Comparison of ENCODE assay signal across 18 cellular contexts in genomic region chr2:224163573-224164307, GRCh38.
DNase-seq lines count a peak whose midpoint lies in the region; ATAC-seq, FAIRE-seq and TF ChIP-seq lines count a peak whose summit lies in the region.
"Had no signal": no experiment of that assay in that cellular context is flagged by ENCODE, and none has a peak within 500 bp of the region (broad histone marks: within the 10 kb centered on the region; RNA-seq: fewer than 3 reads in every experiment).

No MANE protein-coding gene starts in this region.

- no peak overlapping the region for H3K27ac Mint-ChIP-seq in activated naive CD4-positive, alpha-beta T cell treated with anti-CD3 and anti-CD28 coated beads for 36 hours
- no peak overlapping the region for H3K27ac Mint-ChIP-seq in neural progenitor cell
- H3K27ac Mint-ChIP-seq: activated CD8-positive, alpha-beta T cell treated with anti-CD3 and anti-CD28 coated beads for 36 hours; mesothelial cell of epicardium; WTC11 had no signal

- WGBS in testis, 2 donors, result 72 to 84% methylated on average over 4 of the region's 4 CpGs

- no peak overlapping the region for H3K9ac ChIP-seq in endothelial cell of umbilical vein (replicated peaks; ENCODE audit: extremely low read depth, insufficient read depth, low read length)
- H3K9ac ChIP-seq in neural progenitor cell, result no peak overlapping the region

- no peaks in the 10 kb centered on the region for H3K79me2 ChIP-seq in endothelial cell of umbilical vein (ENCODE audit: control insufficient read depth, insufficient read depth, low read length)
- H3K79me2 ChIP-seq in neural progenitor cell (ENCODE audit: low read depth), result no peaks in the 10 kb centered on the region

- intact Hi-C loops in endothelial cell of umbilical vein (cut with micrococcal nuclease), result no loop called here
- intact Hi-C loops in left colon (cut with DNase I, micrococcal nuclease), result no loop called here
- intact Hi-C loops in activated naive CD4-positive, alpha-beta T cell treated with anti-CD3 and anti-CD28 coated beads for 36 hours (cut with micrococcal nuclease), result no loop called here
- intact Hi-C loops in testis (cut with DNase I; ENCODE audit: low total_unique reads), result no loop called here

- H3K4me1 Mint-ChIP-seq in activated naive CD4-positive, alpha-beta T cell treated with anti-CD3 and anti-CD28 coated beads for 36 hours (ENCODE audit: low read depth), result peaks cover 2% of the 10 kb centered on the region
- H3K4me1 Mint-ChIP-seq in neural progenitor cell, result no peaks in the 10 kb centered on the region
- H3K4me1 Mint-ChIP-seq: WTC11 had no signal

- POLR2A ChIA-PET in endothelial cell of umbilical vein (lab: Charles Lee), result no interaction called here

- H4K20me1 ChIP-seq in endothelial cell of umbilical vein (replicated peaks; ENCODE audit: control insufficient read depth, extremely low read depth, insufficient read depth, low read length) (no peaks in the 10 kb centered on the region), neural progenitor cell (ENCODE audit: low read depth) (no peaks in the 10 kb centered on the region)

- ATAC-seq in left colon, result peak; percentile 94
- ATAC-seq: activated CD8-positive, alpha-beta T cell treated with anti-CD3 and anti-CD28 coated beads for 36 hours; activated T-cell treated with anti-CD3 and anti-CD28 coated beads, Interleukin-2, amount 50 U/mL, for 4 hours; WTC11 had no signal

- no peaks in the 10 kb centered on the region for H3K9me3 ChIP-seq in endothelial cell of umbilical vein (replicated peaks; ENCODE audit: control insufficient read depth, insufficient read depth, low read length)
- no peaks in the 10 kb centered on the region for H3K9me3 ChIP-seq in neural progenitor cell (ENCODE audit: low read depth)
- no peaks in the 10 kb centered on the region for H3K9me3 ChIP-seq in testis

- peak; percentile 21 for DNase-seq in AG10803 (ENCODE audit: low read depth)
- peak; percentile 73 for DNase-seq in LoVo (ENCODE audit: low spot score)
- DNase-seq in endothelial cell of umbilical vein (ENCODE audit: low read depth, low spot score), result peak; percentile 39
- no peak for DNase-seq in left colon
- DNase-seq in activated naive CD4-positive, alpha-beta T cell treated with anti-CD3 and anti-CD28 coated beads for 36 hours, result no peak
- DNase-seq in neural progenitor cell (ENCODE audit: low spot score), result no peak
- DNase-seq in pons (ENCODE audit: low spot score), result no peak
- DNase-seq in testis, result no peak
- DNase-seq: activated CD8-positive, alpha-beta T cell treated with anti-CD3 and anti-CD28 coated beads for 36 hours; activated T-cell treated with anti-CD3 and anti-CD28 coated beads, Interleukin-2, amount 50 U/mL, for 4 hours; NCI-H2029; NCI-H524; SHP77; stimulated activated CD4-positive, alpha-beta T cell treated with anti-CD3 and anti-CD28 coated beads, Interleukin-4, amount 100 ng/mL, for 1 hour; T-helper 2 cell had no signal

- TF ChIP-seq POLR2A in endothelial cell of umbilical vein (IDR thresholded peaks at IDR 0.05; ENCODE audit: low read depth, low read length), result no peak
- TF ChIP-seq POLR2A in testis (IDR thresholded peaks at IDR 0.05), result no peak

- H3K9me3 Mint-ChIP-seq in activated naive CD4-positive, alpha-beta T cell treated with anti-CD3 and anti-CD28 coated beads for 36 hours, result peaks cover 3% of the 10 kb centered on the region
- no peaks in the 10 kb centered on the region for H3K9me3 Mint-ChIP-seq in neural progenitor cell
- H3K9me3 Mint-ChIP-seq: activated CD8-positive, alpha-beta T cell treated with anti-CD3 and anti-CD28 coated beads for 36 hours; activated T-cell treated with anti-CD3 and anti-CD28 coated beads, Interleukin-2, amount 50 U/mL, for 4 hours had no signal

- no peak for FAIRE-seq in endothelial cell of umbilical vein (lab: Jason Lieb, UNC)
- FAIRE-seq: keratinocyte had no signal

- H3K27ac ChIP-seq in endothelial cell of umbilical vein (ENCODE audit: insufficient read depth, low read depth, low read length) (no peak overlapping the region), neural progenitor cell (no peak overlapping the region), testis (no peak overlapping the region)

- H3F3A ChIP-seq in neural progenitor cell (ENCODE audit: low read depth), result no peaks in the 10 kb centered on the region

- H3K9me1 ChIP-seq in endothelial cell of umbilical vein (replicated peaks; ENCODE audit: control insufficient read depth, extremely low read depth, insufficient read depth, low read length), result no peaks in the 10 kb centered on the region

- peaks cover 2% of the 10 kb centered on the region for H3K27me3 Mint-ChIP-seq in activated naive CD4-positive, alpha-beta T cell treated with anti-CD3 and anti-CD28 coated beads for 36 hours (ENCODE audit: low read depth)
- peaks cover 2% of the 10 kb centered on the region for H3K27me3 Mint-ChIP-seq in neural progenitor cell (ENCODE audit: insufficient read depth, low read depth)

- H3K4me1 ChIP-seq in endothelial cell of umbilical vein (ENCODE audit: control insufficient read depth, extremely low read depth, insufficient read depth, low read length), result no peaks in the 10 kb centered on the region
- H3K4me1 ChIP-seq in neural progenitor cell, result no peaks in the 10 kb centered on the region
- peaks cover 4% of the 10 kb centered on the region for H3K4me1 ChIP-seq in testis

- H3K36me3 ChIP-seq in endothelial cell of umbilical vein (ENCODE audit: control insufficient read depth in 2 of 2, extremely low read depth in 1 of 2, insufficient read depth in 2 of 2, low read length in 2 of 2) (no peaks in the 10 kb centered on the region), neural progenitor cell (no peaks in the 10 kb centered on the region), testis (ENCODE audit: low read depth, missing control alignments) (no peaks in the 10 kb centered on the region)

- H3K27me3 ChIP-seq in endothelial cell of umbilical vein (ENCODE audit: control insufficient read depth in 2 of 2, insufficient read depth in 2 of 2, low read length in 2 of 2) (no peaks in the 10 kb centered on the region), neural progenitor cell (no peaks in the 10 kb centered on the region), testis (no peaks in the 10 kb centered on the region)

- BruUV-seq in endothelial cell of umbilical vein (replicated peaks; lab: Mats Ljungman, UMichigan), result no TSS peak

- dilution Hi-C loops in endothelial cell of umbilical vein (cut with MboI; ENCODE audit: extremely low pct_ligation_motif_present, low sequenced_read_pairs), result no loop called here

- H3K4me3 Mint-ChIP-seq in activated naive CD4-positive, alpha-beta T cell treated with anti-CD3 and anti-CD28 coated beads for 36 hours, result no peak overlapping the region
- H3K4me3 Mint-ChIP-seq in neural progenitor cell, result no peak overlapping the region
- H3K4me3 Mint-ChIP-seq: activated CD8-positive, alpha-beta T cell treated with anti-CD3 and anti-CD28 coated beads for 36 hours; activated T-cell treated with anti-CD3 and anti-CD28 coated beads, Interleukin-2, amount 50 U/mL, for 4 hours; mesothelial cell of epicardium; WTC11 had no signal

- H3K4me3 ChIP-seq in AG10803 (ENCODE audit: low read length), result no peak overlapping the region
- no peak overlapping the region for H3K4me3 ChIP-seq in endothelial cell of umbilical vein (replicated peaks in 1 of 3; ENCODE audit: insufficient read depth in 1 of 3, low read depth in 1 of 3, low read length in 3 of 3)
- H3K4me3 ChIP-seq in neural progenitor cell, result no peak overlapping the region
- no peak overlapping the region for H3K4me3 ChIP-seq in testis

- TF ChIP-seq CTCF in AG10803 (conservative IDR thresholded peaks at IDR 0.05; ENCODE audit: low read length), result no peak
- no peak for TF ChIP-seq CTCF in endothelial cell of umbilical vein (IDR thresholded peaks at IDR 0.05; ENCODE audit: extremely low read depth in 1 of 2, insufficient read depth in 1 of 2, low read depth in 1 of 2, low read length in 2 of 2)
- no peak for TF ChIP-seq CTCF in neural progenitor cell (IDR thresholded peaks at IDR 0.05)
- no peak for TF ChIP-seq CTCF in testis (IDR thresholded peaks at IDR 0.05)

- H2AFZ ChIP-seq in endothelial cell of umbilical vein (ENCODE audit: low read depth, low read length) (no peak overlapping the region), neural progenitor cell (replicated peaks) (no peak overlapping the region)

- no peak overlapping the region for H3K4me2 ChIP-seq in endothelial cell of umbilical vein (ENCODE audit: insufficient read depth, low read length)
- no peak overlapping the region for H3K4me2 ChIP-seq in neural progenitor cell

- CTCF ChIA-PET in endothelial cell of umbilical vein (lab: Charles Lee), result interaction anchor here (1.2 kb wide), 1 partner anchor 170 kb away, joined by 3 read pairs; no protein-coding TSS in a partner anchor
- CTCF ChIA-PET in activated naive CD4-positive, alpha-beta T cell treated with anti-CD3 and anti-CD28 coated beads for 36 hours (lab: Charles Lee), result no interaction called here

- H3K36me3 Mint-ChIP-seq in activated naive CD4-positive, alpha-beta T cell treated with anti-CD3 and anti-CD28 coated beads for 36 hours (ENCODE audit: low read depth), result no peaks in the 10 kb centered on the region
- H3K36me3 Mint-ChIP-seq in neural progenitor cell, result no peaks in the 10 kb centered on the region
- H3K36me3 Mint-ChIP-seq: mesothelial cell of epicardium, WTC11 had no signal

TF ChIP-seq in endothelial cell of umbilical vein, 7 proteins besides CTCF, POLR2A, EP300 and RAD21:
- no peak for TF ChIP-seq POLR2AphosphoS5 (IDR thresholded peaks at IDR 0.05; ENCODE audit: insufficient read depth, low read depth, low read length)
- TF ChIP-seq GATA2 (IDR thresholded peaks at IDR 0.05; ENCODE audit: insufficient read depth, insufficient read length, low read depth, low read length), result no peak
- TF ChIP-seq MYC (IDR thresholded peaks at IDR 0.05; ENCODE audit: low read depth, low read length), result no peak
- TF ChIP-seq MAX (IDR thresholded peaks at IDR 0.05; ENCODE audit: insufficient read depth, insufficient read length), result no peak

Comparison
In these comparisons a context has a peak if more than half of its experiments do, and no peak if none do; other contexts are left out.
1. DNase-seq: peak in AG10803 (single experiment), LoVo (single experiment) and endothelial cell of umbilical vein (single experiment); none in left colon (0 of 2), activated naive CD4-positive, alpha-beta T cell treated with anti-CD3 and anti-CD28 coated beads for 36 hours (single experiment), neural progenitor cell (single experiment), pons (single experiment) and testis (single experiment).